Comparison of ENCODE assay signal across 10 cellular contexts in the genomic region with DNA sequence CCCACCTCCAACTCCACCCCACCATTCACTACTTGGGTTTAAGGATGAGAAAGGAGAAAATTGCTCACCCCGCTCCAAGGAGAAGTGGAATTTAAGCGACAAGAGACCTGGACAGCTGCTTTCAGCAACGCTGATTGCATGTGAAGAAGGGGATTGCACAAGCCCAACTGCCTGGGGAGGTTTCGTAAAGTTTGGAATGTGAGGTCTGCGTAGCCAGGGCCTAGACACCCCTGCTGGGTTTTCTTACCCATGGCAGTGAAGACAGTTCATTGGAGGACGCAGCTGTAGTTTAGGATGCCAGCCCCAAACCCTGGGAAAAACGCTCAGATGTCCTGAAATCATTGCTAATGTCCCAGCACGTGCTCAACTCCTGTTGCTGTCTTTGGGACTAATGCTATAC.
DNase-seq lines count a peak whose midpoint lies in the region; ATAC-seq, FAIRE-seq and TF ChIP-seq lines count a peak whose summit lies in the region.
"Had no signal": no experiment of that assay in that cellular context is flagged by ENCODE, and none has a peak within 500 bp of the region (broad histone marks: within the 10 kb centered on the region; RNA-seq: fewer than 3 reads in every experiment).

No MANE protein-coding gene starts in this region.

- CTCF ChIA-PET in RWPE1 (lab: Yijun Ruan, JAX), result interaction anchor here (0.5 to 0.8 kb wide), 4 partner anchors 30 to 134 kb away, joined by 3 read pairs; no protein-coding TSS in a partner anchor

- ATAC-seq in foreskin keratinocyte, result no peak
- no peak for ATAC-seq in GM21360 (IDR thresholded peaks at IDR 0.05; ENCODE audit: unreplicated experiment)
- ATAC-seq: naive thymus-derived CD8-positive, alpha-beta T cell had no signal

- H3K4me1 ChIP-seq in foreskin keratinocyte (peaks cover 25% of the 10 kb centered on the region), small intestine (ENCODE audit: control insufficient read depth in 2 of 2, insufficient read depth in 1 of 2, low read depth in 1 of 2, low read length in 1 of 2) (peaks cover 0 to 2% of the 10 kb centered on the region in 2 donors)

- H3K4me3 ChIP-seq in small intestine (ENCODE audit: low read depth in 1 of 2, low read length in 2 of 2), result no peak overlapping the region
- H3K4me3 ChIP-seq: Peyer's patch had no signal

- H3K27ac ChIP-seq in RWPE1 (peak overlapping the region; percentile 88), foreskin keratinocyte (peak overlapping the region; percentile 94), small intestine (ENCODE audit: low read depth in 1 of 2, low read length in 1 of 2) (no peak overlapping the region)
- H3K27ac ChIP-seq: Peyer's patch had no signal

- no peak for FAIRE-seq in small intestine (lab: Jason Lieb, UNC)

- H3K27me3 ChIP-seq in foreskin keratinocyte (no peaks in the 10 kb centered on the region), small intestine (ENCODE audit: control insufficient read depth in 2 of 2, insufficient read depth in 2 of 2, low read length in 2 of 2) (no peaks in the 10 kb centered on the region)
- H3K27me3 ChIP-seq: Peyer's patch had no signal

- WGBS in small intestine, 3 donors, result 63 to 81% (median 72%) methylated on average over 8 of the region's 8 CpGs

- H3K36me3 ChIP-seq in small intestine (ENCODE audit: control insufficient read depth in 2 of 2, insufficient read depth in 2 of 2, low read length in 2 of 2), result no peaks in the 10 kb centered on the region
- H3K36me3 ChIP-seq: Peyer's patch had no signal

- no peaks in the 10 kb centered on the region for H3K9me3 ChIP-seq in small intestine (ENCODE audit: control insufficient read depth, low read depth)
- H3K9me3 ChIP-seq: Peyer's patch had no signal

- TF ChIP-seq CTCF in RWPE1 (conservative IDR thresholded peaks at IDR 0.05; ENCODE audit: low read depth) (no peak), foreskin keratinocyte (conservative IDR thresholded peaks at IDR 0.05) (no peak)

- DNase-seq in CD1c-positive myeloid dendritic cell (ENCODE audit: extremely low spot score), result peak; percentile 5
- DNase-seq in RWPE1 (ENCODE audit: low spot score), result peak; percentile 79
- peak; percentile 79 to 94 for DNase-seq in foreskin keratinocyte
- peak; percentile 18 for DNase-seq in myocyte (ENCODE audit: low read depth)
- no peak for DNase-seq in activated CD4-positive, CD25-positive, alpha-beta regulatory T cell treated with anti-CD3 and anti-CD28 coated beads, Interleukin-2, amount 50 U/mL, for 72 hours
- DNase-seq in small intestine, result no peak
- no peak for DNase-seq in A172 (ENCODE audit: low spot score)
- DNase-seq: naive thymus-derived CD8-positive, alpha-beta T cell; Peyer's patch had no signal

- POLR2A ChIA-PET in RWPE1 (lab: Yijun Ruan, JAX; ENCODE audit: low non-redundant PET), result no interaction called here

Comparison
In these comparisons a context has a peak if more than half of its experiments do, and no peak if none do; other contexts are left out.
1. DNase-seq: peak in CD1c-positive myeloid dendritic cell (single experiment), RWPE1 (single experiment), foreskin keratinocyte (2 of 2) and myocyte (single experiment); none in activated CD4-positive, CD25-positive, alpha-beta regulatory T cell treated with anti-CD3 and anti-CD28 coated beads, Interleukin-2, amount 50 U/mL, for 72 hours (single experiment), small intestine (single experiment) and A172 (single experiment).
2. H3K27ac ChIP-seq: peak in RWPE1 (single experiment) and foreskin keratinocyte (single experiment); none in small intestine (0 of 2).